21 cellular contexts compared by ENCODE assay signal in genomic region chr10:48209246-48209645, GRCh38.
DNase-seq lines count a peak whose midpoint lies in the region; ATAC-seq and TF ChIP-seq lines count a peak whose summit lies in the region.
"Had no signal": no experiment of that assay in that cellular context is flagged by ENCODE, and none has a peak within 500 bp of the region (broad histone marks: within the 10 kb centered on the region; RNA-seq: fewer than 3 reads in every experiment).

No MANE protein-coding gene starts in this region.

- in situ Hi-C loops in mammary epithelial cell (cut with MboI; ENCODE audit: low sequenced_read_pairs in 2 of 2): no loop called here
- in situ Hi-C loops in astrocyte of the spinal cord (cut with HindIII; ENCODE audit: low sequenced_read_pairs): no loop called here

- no peaks in the 10 kb centered on the region for H3K9me3 Mint-ChIP-seq in MCF 10A (ENCODE audit: unreplicated experiment)
- no peaks in the 10 kb centered on the region for H3K9me3 Mint-ChIP-seq in Calu3 (ENCODE audit: low read depth, unreplicated experiment)
- H3K9me3 Mint-ChIP-seq: CD4-positive, alpha-beta memory T cell; GM23338 had no signal

- no peak for TF ChIP-seq CTCF in MCF 10A (IDR thresholded peaks at IDR 0.05; ENCODE audit: unreplicated experiment)
- TF ChIP-seq CTCF in mammary epithelial cell (conservative IDR thresholded peaks at IDR 0.05 in 1 of 2, IDR thresholded peaks at IDR 0.05 in 1 of 2; ENCODE audit: extremely low read depth in 1 of 2, insufficient read depth in 1 of 2, low read depth in 1 of 2, low read length in 2 of 2): no peak
- TF ChIP-seq CTCF in astrocyte of the spinal cord (IDR thresholded peaks at IDR 0.05; ENCODE audit: low read depth, low read length): no peak
- no peak for TF ChIP-seq CTCF in foreskin fibroblast (IDR thresholded peaks at IDR 0.05; ENCODE audit: low read depth, low read length)
- no peak for TF ChIP-seq CTCF in Calu3 (IDR thresholded peaks at IDR 0.05; ENCODE audit: unreplicated experiment)

- H3K9me3 ChIP-seq in mammary epithelial cell (replicated peaks; ENCODE audit: insufficient read depth, low read length): no peaks in the 10 kb centered on the region

- H4K20me1 ChIP-seq in mammary epithelial cell (ENCODE audit: insufficient read depth, low read length): no peaks in the 10 kb centered on the region

- no TSS peak for BruUV-seq in MCF 10A (replicated peaks; lab: Mats Ljungman, UMichigan)
- no TSS peak for BruUV-seq in mammary epithelial cell (replicated peaks; lab: Mats Ljungman, UMichigan)
- no TSS peak for BruUV-seq in Calu3 (replicated peaks; lab: Mats Ljungman, UMichigan)

- CTCF ChIA-PET in MCF 10A (lab: Yijun Ruan, JAX): interaction anchor here (1.0 kb wide), 1 partner anchor 81 kb away, joined by 3 read pairs; no protein-coding TSS in a partner anchor
- CTCF ChIA-PET in mammary epithelial cell (lab: Charles Lee; ENCODE audit: low non-redundant PET): no interaction called here
- CTCF ChIA-PET in Calu3 (lab: Charles Lee): interaction anchor here (1.2 kb wide), 1 partner anchor 9 kb away, joined by 3 read pairs; no protein-coding TSS in a partner anchor

- 79% methylated on average over 2 of the region's 2 CpGs for WGBS in mammary epithelial cell (ENCODE audit: low coverage, missing lambda C conversion rate)

- no peaks in the 10 kb centered on the region for H3K4me1 Mint-ChIP-seq in MCF 10A (ENCODE audit: insufficient read depth, unreplicated experiment)
- no peaks in the 10 kb centered on the region for H3K4me1 Mint-ChIP-seq in Calu3 (ENCODE audit: low read depth, unreplicated experiment)
- H3K4me1 Mint-ChIP-seq: CD4-positive, alpha-beta memory T cell had no signal

- no peak overlapping the region for H3K27ac ChIP-seq in mammary epithelial cell (ENCODE audit: insufficient read depth, low read depth, low read length)
- H3K27ac ChIP-seq: 22Rv1 had no signal

- dilution Hi-C loops in mammary epithelial cell (cut with HindIII; ENCODE audit: low sequenced_read_pairs): no loop called here

- peaks cover 2% of the 10 kb centered on the region for H3K27me3 ChIP-seq in mammary epithelial cell (ENCODE audit: insufficient read depth, low read length)

- H3K9ac ChIP-seq in mammary epithelial cell (ENCODE audit: insufficient read depth, low read length): no peak overlapping the region

- ATAC-seq in HG03460 (IDR thresholded peaks at IDR 0.05; ENCODE audit: unreplicated experiment): no peak
- ATAC-seq: GM23338, Panc1 had no signal

- H3K27me3 Mint-ChIP-seq in MCF 10A (ENCODE audit: insufficient read depth, unreplicated experiment): peaks cover 31% of the 10 kb centered on the region
- H3K27me3 Mint-ChIP-seq in Calu3 (ENCODE audit: unreplicated experiment): peaks cover 40% of the 10 kb centered on the region

- POLR2A ChIA-PET in MCF 10A (lab: Yijun Ruan, JAX): no interaction called here

- H3K4me3 ChIP-seq in mammary epithelial cell (replicated peaks in 1 of 3; ENCODE audit: insufficient read depth in 1 of 3, low read depth in 2 of 3, low read length in 3 of 3) (no peak overlapping the region), astrocyte of the spinal cord (ENCODE audit: low read depth, low read length) (no peak overlapping the region), foreskin fibroblast (ENCODE audit: low read depth in 1 of 2, low read length in 2 of 2) (no peak overlapping the region)
- H3K4me3 ChIP-seq: GM23338 had no signal

- H3K36me3 Mint-ChIP-seq in MCF 10A (ENCODE audit: insufficient read depth, unreplicated experiment) (no peaks in the 10 kb centered on the region), Calu3 (ENCODE audit: insufficient read depth, unreplicated experiment) (no peaks in the 10 kb centered on the region)
- H3K36me3 Mint-ChIP-seq: CD4-positive, alpha-beta memory T cell had no signal

- H3K4me2 ChIP-seq in mammary epithelial cell (ENCODE audit: insufficient read depth, low read depth, low read length): no peak overlapping the region
- H3K4me2 ChIP-seq: GM23338 had no signal

- H3K36me3 ChIP-seq in mammary epithelial cell (ENCODE audit: insufficient read depth, low read length): no peaks in the 10 kb centered on the region

- no peaks in the 10 kb centered on the region for H3K79me2 ChIP-seq in mammary epithelial cell (ENCODE audit: insufficient read depth, low read length)

- intact Hi-C loops in MCF 10A (cut with micrococcal nuclease) (no loop called here), mammary epithelial cell (cut with micrococcal nuclease) (no loop called here), Calu3 (cut with micrococcal nuclease; ENCODE audit: unreplicated experiment) (no loop called here)

- DNase-seq in MCF 10A (ENCODE audit: unreplicated experiment) (peak; percentile 34), mammary epithelial cell (no peak), astrocyte of the spinal cord (ENCODE audit: low read depth, low spot score) (peak; percentile 30), foreskin fibroblast (peak; percentile 9 to 14), OCI-M1 (lab: John Stamatoyannopoulos, UW) (no peak), Calu3 (no peak), medulla oblongata (ENCODE audit: extremely low spot score) (no peak)
- DNase-seq: CD4-positive, alpha-beta memory T cell; DMS79 treated with DMSO at 0.1 percent for 48 hours; GF-D8; KBM-7; NCI-H1436; NCI-H2029; NCI-H2171 treated with DMSO at 0.1 percent for 48 hours; NCI-H446 treated with DMSO at 0.1 percent for 48 hours; NCI-H748 treated with DMSO at 0.1 percent for 48 hours; SHP77 had no signal

- no peak overlapping the region for H2AFZ ChIP-seq in mammary epithelial cell (ENCODE audit: low read depth, low read length)
- H2AFZ ChIP-seq: GM23338 had no signal

- H3K27ac Mint-ChIP-seq in MCF 10A (ENCODE audit: low read depth, unreplicated experiment): no peak overlapping the region
- no peak overlapping the region for H3K27ac Mint-ChIP-seq in Calu3 (ENCODE audit: unreplicated experiment)
- H3K27ac Mint-ChIP-seq: CD4-positive, alpha-beta memory T cell; GM23338 had no signal

- H3K4me3 Mint-ChIP-seq in MCF 10A (ENCODE audit: unreplicated experiment) (no peak overlapping the region), Calu3 (ENCODE audit: low read depth, unreplicated experiment) (no peak overlapping the region)
- H3K4me3 Mint-ChIP-seq: CD4-positive, alpha-beta memory T cell; GM23338 had no signal

- no peaks in the 10 kb centered on the region for H3K4me1 ChIP-seq in mammary epithelial cell (ENCODE audit: insufficient read depth, low read length)

Comparison
In these comparisons a context has a peak if more than half of its experiments do, and no peak if none do; other contexts are left out.
1. DNase-seq: peak in MCF 10A (single experiment), astrocyte of the spinal cord (single experiment) and foreskin fibroblast (2 of 2); none in mammary epithelial cell (single experiment), OCI-M1 (single experiment), Calu3 (single experiment) and medulla oblongata (single experiment).